Comparison of ENCODE assay signal across 21 cellular contexts in genomic region chr6:3891889-3892288, GRCh38.
"Had no signal": no experiment of that assay in that cellular context is flagged by ENCODE, and none has a peak within 500 bp of the region (broad histone marks: within the 10 kb centered on the region; RNA-seq: fewer than 3 reads in every experiment).

No MANE protein-coding gene starts in this region.

- FAIRE-seq: colon, keratinocyte had no signal

- DNase-seq: effector memory CD8-positive, alpha-beta T cell; glutamatergic neuron; immature natural killer cell; left colon; mammary epithelial cell; naive thymus-derived CD8-positive, alpha-beta T cell; posterior cingulate gyrus; right cardiac atrium; stimulated activated CD4-positive, alpha-beta T cell treated with anti-CD3 and anti-CD28 coated beads, Interleukin-4, amount 100 ng/mL, for 24 hours; stimulated activated naive B cell treated with anti-CD40 and anti-IgM and Interleukin-4, amounts not matched to agents 10 μg/mL and 1 μg/mL and 100 μg/mL, for 72 hours; stimulated activated naive CD8-positive, alpha-beta T cell treated with anti-CD3 and anti-CD28 coated beads, Interleukin-15, amount 100 ng/mL, for 72 hours; substantia nigra; thyroid gland; upper lobe of left lung had no signal

- H3K4me1 ChIP-seq: uterus had no signal

- H3K27ac ChIP-seq: epithelial cell of prostate, neutrophil, upper lobe of left lung, uterus had no signal

- H3K36me3 ChIP-seq: esophagus muscularis mucosa, gastroesophageal sphincter, neutrophil, thyroid gland, upper lobe of left lung, uterus had no signal

- ATAC-seq: effector memory CD8-positive, alpha-beta T cell; gastroesophageal sphincter; left colon; naive thymus-derived CD8-positive, alpha-beta T cell; right cardiac atrium; stimulated activated naive B cell treated with anti-CD40 and anti-IgM and Interleukin-4, amounts not matched to agents 10 μg/mL and 1 μg/mL and 100 μg/mL, for 72 hours; stimulated activated naive CD8-positive, alpha-beta T cell treated with anti-CD3 and anti-CD28 coated beads, Interleukin-15, amount 100 ng/mL, for 72 hours had no signal

- H3K4me3 ChIP-seq: esophagus muscularis mucosa, gastroesophageal sphincter, thyroid gland, upper lobe of left lung, uterus had no signal

- H3K27me3 ChIP-seq: esophagus muscularis mucosa, gastroesophageal sphincter, neutrophil, thyroid gland, upper lobe of left lung, uterus had no signal

- H3K9me3 ChIP-seq: esophagus muscularis mucosa, gastroesophageal sphincter, neutrophil, thyroid gland, upper lobe of left lung, uterus had no signal
